Comparison of ENCODE assay signal across 30 cellular contexts in genomic region chr5:41232797-41233196, GRCh38. TPM values are rescaled to one million over a fixed set of nuclear protein-coding genes. Genes with fewer than 3 reads are reported as not detected.
"Had no signal": no experiment of that assay in that cellular context is flagged by ENCODE, and none has a peak within 500 bp of the region (broad histone marks: within the 10 kb centered on the region; RNA-seq: fewer than 3 reads in every experiment).

No MANE protein-coding gene starts in this region.

- H3K36me3 ChIP-seq: colonic mucosa, esophagus squamous epithelium, gastrocnemius medialis, heart right ventricle, left lung, lower lobe of right lung had no signal

- H3K4me3 ChIP-seq: colonic mucosa, esophagus squamous epithelium, gastrocnemius medialis, heart right ventricle, left lung, lower lobe of right lung, mucosa of descending colon had no signal

- H3K27ac ChIP-seq: colonic mucosa, epithelial cell of prostate, esophagus squamous epithelium, gastrocnemius medialis, heart right ventricle, left lung, lower lobe of right lung had no signal

- H3K9me3 ChIP-seq: colonic mucosa had no signal

- DNase-seq: colonic mucosa; cortex of kidney; effector CD8-positive, alpha-beta T cell; effector memory CD8-positive, alpha-beta T cell; endodermal cell; erythroblast; esophagus squamous epithelium; foreskin fibroblast; foreskin melanocyte; gastrocnemius medialis; glutamatergic neuron; head of caudate nucleus; heart right ventricle; hippocampal formation; left cardiac atrium; left lung; left ventricle myocardium superior; lower lobe of right lung; mesenchymal stem cell; mucosa of descending colon; naive B cell had no signal

- H3K27me3 ChIP-seq: colonic mucosa, esophagus squamous epithelium, gastrocnemius medialis, heart right ventricle, left lung had no signal

- H3K4me1 ChIP-seq: colonic mucosa, esophagus squamous epithelium, gastrocnemius medialis, heart right ventricle, left lung, lower lobe of right lung had no signal

- FAIRE-seq: endometrium, keratinocyte had no signal

- ATAC-seq: effector memory CD8-positive, alpha-beta T cell; esophagus mucosa; gastrocnemius medialis; heart right ventricle; left cardiac atrium; left lung; left ventricle myocardium superior; lower lobe of right lung; mucosa of descending colon had no signal

RNA-seq across cellular contexts. Expression of gene C6, which starts 19.5 kb away (rescaled TPM):
- total RNA-seq: dermis microvascular lymphatic vessel endothelial cell, esophagus mucosa, glomerular endothelial cell, kidney epithelial cell, lung microvascular endothelial cell, myocyte had no signal
- polyA plus RNA-seq: keratinocyte had no signal
